ENCODE assay signal across 10 cellular contexts in the genomic region with DNA sequence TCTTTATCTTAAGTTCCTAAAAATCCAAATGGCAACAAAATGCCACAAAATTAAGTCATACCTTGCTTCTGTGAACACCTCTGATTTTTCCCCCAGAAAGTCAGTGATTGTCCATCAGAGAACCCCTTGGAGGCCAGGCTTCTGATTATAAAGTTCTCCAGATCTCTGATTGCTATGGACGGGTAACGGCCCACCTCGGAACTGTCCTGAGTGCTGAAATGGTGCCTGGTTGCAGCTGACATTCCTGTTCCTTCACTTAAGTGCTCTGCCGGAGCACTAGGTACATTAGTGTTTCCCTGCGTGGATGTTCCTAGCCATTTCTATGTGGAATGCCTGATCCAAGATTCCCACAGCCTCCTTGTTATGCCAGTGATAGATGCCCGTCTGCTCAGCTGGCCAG.
DNase-seq lines count a peak whose midpoint lies in the region; ATAC-seq and TF ChIP-seq lines count a peak whose summit lies in the region.
"Had no signal": no experiment of that assay in that cellular context is flagged by ENCODE, and none has a peak within 500 bp of the region (broad histone marks: within the 10 kb centered on the region; RNA-seq: fewer than 3 reads in every experiment).

No MANE protein-coding gene starts in this region.

- H3K27ac Mint-ChIP-seq in mesothelial cell of epicardium, result no peak overlapping the region
- H3K27ac Mint-ChIP-seq in CD8-positive, alpha-beta T cell, result no peak overlapping the region

- H3K27me3 Mint-ChIP-seq in mesothelial cell of epicardium (ENCODE audit: low read depth), result peaks cover 69% of the 10 kb centered on the region
- H3K27me3 Mint-ChIP-seq in CD8-positive, alpha-beta T cell (ENCODE audit: low read depth), result peaks cover 39% of the 10 kb centered on the region

- no peak overlapping the region for H3K4me3 Mint-ChIP-seq in mesothelial cell of epicardium
- no peak overlapping the region for H3K4me3 Mint-ChIP-seq in CD8-positive, alpha-beta T cell

- TF ChIP-seq CTCF in GM12865 (IDR thresholded peaks at IDR 0.05; ENCODE audit: insufficient read depth, low read depth, low read length, missing control alignments), result no peak
- no peak for TF ChIP-seq CTCF in MM.1S (IDR thresholded peaks at IDR 0.05; ENCODE audit: low read length)
- no peak for TF ChIP-seq CTCF in cardiac fibroblast (IDR thresholded peaks at IDR 0.05; ENCODE audit: low read depth, low read length)
- no peak for TF ChIP-seq CTCF in mesothelial cell of epicardium (IDR thresholded peaks at IDR 0.05; ENCODE audit: unreplicated experiment)
- no peak for TF ChIP-seq CTCF in CD8-positive, alpha-beta T cell (IDR thresholded peaks at IDR 0.05)
- no peak for TF ChIP-seq CTCF in coronary artery (IDR thresholded peaks at IDR 0.05)

- intact Hi-C loops in CD8-positive, alpha-beta T cell (cut with DNase I, micrococcal nuclease), result no loop called here

- no peak overlapping the region for H3K4me3 ChIP-seq in GM12865 (ENCODE audit: low read depth, low read length)
- H3K4me3 ChIP-seq in MM.1S (ENCODE audit: low read length), result no peak overlapping the region
- no peak overlapping the region for H3K4me3 ChIP-seq in cardiac fibroblast (replicated peaks in 1 of 2; ENCODE audit: low read depth in 2 of 2, low read length in 2 of 2)
- no peak overlapping the region for H3K4me3 ChIP-seq in CD8-positive, alpha-beta T cell (ENCODE audit: low read depth, low read length)
- no peak overlapping the region for H3K4me3 ChIP-seq in coronary artery

- no peaks in the 10 kb centered on the region for H4K20me1 ChIP-seq in MM.1S (ENCODE audit: insufficient read depth, low read length)

- POLR2A ChIA-PET in CD8-positive, alpha-beta T cell (lab: Charles Lee), result no interaction called here

- H2AFZ ChIP-seq in MM.1S (ENCODE audit: low read length), result no peak overlapping the region

- H3K36me3 Mint-ChIP-seq in mesothelial cell of epicardium, result no peaks in the 10 kb centered on the region
- H3K36me3 Mint-ChIP-seq in CD8-positive, alpha-beta T cell, result no peaks in the 10 kb centered on the region

- H3K9me3 Mint-ChIP-seq in mesothelial cell of epicardium, result no peaks in the 10 kb centered on the region
- H3K9me3 Mint-ChIP-seq in CD8-positive, alpha-beta T cell, result no peaks in the 10 kb centered on the region

- H3K27ac ChIP-seq in MM.1S (ENCODE audit: low read length) (no peak overlapping the region), coronary artery (no peak overlapping the region)
- H3K27ac ChIP-seq in CD8-positive, alpha-beta T cell (ENCODE audit: low read depth, low read length), result no peak overlapping the region

- H3K9me2 ChIP-seq in MM.1S (replicated peaks; ENCODE audit: insufficient read depth, low read length), result no peaks in the 10 kb centered on the region

- no peaks in the 10 kb centered on the region for H3K36me3 ChIP-seq in MM.1S (replicated peaks; ENCODE audit: insufficient read depth, low read length)
- H3K36me3 ChIP-seq in CD8-positive, alpha-beta T cell (ENCODE audit: insufficient read depth, low read length), result no peaks in the 10 kb centered on the region

- CTCF ChIA-PET in CD8-positive, alpha-beta T cell (lab: Charles Lee), result no interaction called here

- ATAC-seq in CD8-positive, alpha-beta T cell, result no peak

- no peaks in the 10 kb centered on the region for H3K4me1 ChIP-seq in MM.1S (ENCODE audit: low read length)
- no peaks in the 10 kb centered on the region for H3K4me1 ChIP-seq in CD8-positive, alpha-beta T cell (ENCODE audit: insufficient read depth, low read length)

- H3K4me1 Mint-ChIP-seq in mesothelial cell of epicardium, result no peaks in the 10 kb centered on the region
- no peaks in the 10 kb centered on the region for H3K4me1 Mint-ChIP-seq in CD8-positive, alpha-beta T cell (ENCODE audit: low read depth)

- H3K9me3 ChIP-seq in MM.1S (replicated peaks; ENCODE audit: insufficient read depth, low read length), result no peaks in the 10 kb centered on the region
- no peaks in the 10 kb centered on the region for H3K9me3 ChIP-seq in CD8-positive, alpha-beta T cell (ENCODE audit: low read length)

- H3K9ac ChIP-seq in MM.1S (ENCODE audit: low read length), result no peak overlapping the region

- no peaks in the 10 kb centered on the region for H3K79me2 ChIP-seq in MM.1S (ENCODE audit: low read length)

- DNase-seq in GM12865 (ENCODE audit: low read depth) (peak; percentile 10), MM.1S (peak; percentile 40), cardiac fibroblast (ENCODE audit: low read depth in 2 of 2) (peak; percentile 50 to 62), mesothelial cell of epicardium (ENCODE audit: low spot score in 2 of 2, unreplicated experiment in 2 of 2) (peak; percentile 38 to 62), coronary artery (ENCODE audit: low spot score) (no peak)
- DNase-seq in CD8-positive, alpha-beta T cell, result no peak
- DNase-seq in activated CD8-positive, alpha-beta memory T cell treated with anti-CD3 and anti-CD28 coated beads, Interleukin-2, amount 50 U/mL, for 4 hours, result no peak
- no peak for DNase-seq in activated CD4-positive, alpha-beta T cell treated with anti-CD3 and anti-CD28 coated beads for 1 hour
- DNase-seq: NCI-H2029, T-helper 1 cell had no signal

- no peak overlapping the region for H3K4me2 ChIP-seq in MM.1S (ENCODE audit: low read depth, low read length)

- peaks cover 49% of the 10 kb centered on the region for H3K27me3 ChIP-seq in MM.1S (replicated peaks; ENCODE audit: insufficient read depth, low read length)
- H3K27me3 ChIP-seq in CD8-positive, alpha-beta T cell (ENCODE audit: insufficient read depth, low read length), result no peaks in the 10 kb centered on the region

- no peaks in the 10 kb centered on the region for H3F3A ChIP-seq in MM.1S (ENCODE audit: insufficient read depth, low read length)

Comparison
In these comparisons a context has a peak if more than half of its experiments do, and no peak if none do; other contexts are left out.
1. DNase-seq: peak in GM12865 (single experiment), MM.1S (single experiment), cardiac fibroblast (2 of 2) and mesothelial cell of epicardium (2 of 2); none in CD8-positive, alpha-beta T cell (0 of 7), coronary artery (single experiment), activated CD8-positive, alpha-beta memory T cell treated with anti-CD3 and anti-CD28 coated beads, Interleukin-2, amount 50 U/mL, for 4 hours (single experiment) and activated CD4-positive, alpha-beta T cell treated with anti-CD3 and anti-CD28 coated beads for 1 hour (single experiment).